1 cellular context compared by ENCODE assay signal in the genomic region with DNA sequence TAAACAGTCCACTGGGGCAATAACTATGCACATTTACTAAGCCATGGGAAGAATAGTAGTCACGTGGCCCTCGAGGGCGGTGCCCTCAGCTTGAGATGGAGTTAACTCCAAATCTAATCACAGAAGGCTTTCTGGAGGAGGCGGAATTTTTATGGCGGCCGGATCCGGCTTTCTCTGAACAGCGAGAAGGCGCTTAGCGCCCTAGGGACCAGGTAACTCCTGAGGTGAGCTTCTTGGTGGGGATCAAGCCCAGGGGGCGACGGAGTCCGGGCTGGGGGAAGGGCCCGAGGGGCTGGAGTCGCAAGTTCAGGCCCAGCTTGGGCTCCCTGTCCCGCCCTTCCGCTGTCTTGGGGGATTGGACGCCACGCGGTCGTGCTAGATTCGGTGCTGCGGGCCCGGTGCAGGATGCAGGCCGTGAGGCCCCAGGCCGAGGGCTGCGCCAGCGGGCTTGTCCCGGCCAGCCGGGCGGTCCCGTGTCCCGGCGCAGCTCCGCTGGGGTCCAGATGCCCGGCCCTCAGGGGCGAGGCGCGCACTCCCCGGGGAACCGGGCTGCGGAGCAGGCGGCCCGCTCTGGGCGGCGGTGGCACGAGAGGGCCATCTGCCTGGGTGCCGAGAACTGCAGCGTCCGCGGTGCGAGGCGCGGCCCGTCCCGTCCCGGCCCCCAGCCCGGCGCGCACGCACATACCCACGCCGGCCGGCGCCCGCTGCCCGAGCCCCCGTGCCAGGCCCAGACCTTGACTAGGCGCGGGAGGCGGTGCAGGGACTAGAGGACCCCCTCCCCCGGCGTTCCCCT.
TF ChIP-seq lines count a peak whose summit lies in the region.

No MANE protein-coding gene starts in this region.

TF ChIP-seq in H1, 55 proteins besides CTCF, POLR2A, EP300 and RAD21:
- TF ChIP-seq RBBP5 (IDR thresholded peaks at IDR 0.05; ENCODE audit: borderline replicate concordance, low read depth, low read length), result no peak; the same call in 1 of the 2 replicates
- TF ChIP-seq POLR2AphosphoS5 (IDR thresholded peaks at IDR 0.05; ENCODE audit: low read depth, low read length), result 0 out of 2 replicates have a peak, but pooled peaks have one; percentile 65
- no peak for TF ChIP-seq GABPA (IDR thresholded peaks at IDR 0.05; ENCODE audit: borderline replicate concordance, insufficient read depth, low read length)
- TF ChIP-seq, protein P1, sequence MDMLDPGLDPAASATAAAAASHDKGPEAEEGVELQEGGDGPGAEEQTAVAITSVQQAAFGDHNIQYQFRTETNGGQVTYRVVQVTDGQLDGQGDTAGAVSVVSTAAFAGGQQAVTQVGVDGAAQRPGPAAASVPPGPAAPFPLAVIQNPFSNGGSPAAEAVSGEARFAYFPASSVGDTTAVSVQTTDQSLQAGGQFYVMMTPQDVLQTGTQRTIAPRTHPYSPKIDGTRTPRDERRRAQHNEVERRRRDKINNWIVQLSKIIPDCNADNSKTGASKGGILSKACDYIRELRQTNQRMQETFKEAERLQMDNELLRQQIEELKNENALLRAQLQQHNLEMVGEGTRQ (IDR thresholded peaks at IDR 0.05; ENCODE audit: low read length), result peak; percentile 82
- no peak for TF ChIP-seq JUN (IDR thresholded peaks at IDR 0.05; ENCODE audit: low read depth, low read length)
- TF ChIP-seq, protein P2, sequence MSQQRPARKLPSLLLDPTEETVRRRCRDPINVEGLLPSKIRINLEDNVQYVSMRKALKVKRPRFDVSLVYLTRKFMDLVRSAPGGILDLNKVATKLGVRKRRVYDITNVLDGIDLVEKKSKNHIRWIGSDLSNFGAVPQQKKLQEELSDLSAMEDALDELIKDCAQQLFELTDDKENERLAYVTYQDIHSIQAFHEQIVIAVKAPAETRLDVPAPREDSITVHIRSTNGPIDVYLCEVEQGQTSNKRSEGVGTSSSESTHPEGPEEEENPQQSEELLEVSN (IDR thresholded peaks at IDR 0.05), result peak; percentile 76
- TF ChIP-seq, protein P3, sequence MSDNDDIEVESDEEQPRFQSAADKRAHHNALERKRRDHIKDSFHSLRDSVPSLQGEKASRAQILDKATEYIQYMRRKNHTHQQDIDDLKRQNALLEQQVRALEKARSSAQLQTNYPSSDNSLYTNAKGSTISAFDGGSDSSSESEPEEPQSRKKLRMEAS (IDR thresholded peaks at IDR 0.05), result peak; percentile 89
- TF ChIP-seq RNF2 (IDR thresholded peaks at IDR 0.05; ENCODE audit: borderline replicate concordance, low read depth, low read length, missing control alignments, poor library complexity, severe bottlenecking), result no peak
- peak; percentile 37 for TF ChIP-seq KDM4A (IDR thresholded peaks at IDR 0.05; ENCODE audit: low read depth, low read length, severe bottlenecking)
- TF ChIP-seq TAF7 (optimal IDR thresholded peaks at IDR 0.05; ENCODE audit: borderline replicate concordance, low read depth, low read length), result peak; percentile 62
- TF ChIP-seq GTF2F1 (IDR thresholded peaks at IDR 0.05; ENCODE audit: borderline replicate concordance, low read depth, low read length), result no peak
- TF ChIP-seq SIN3A (conservative IDR thresholded peaks at IDR 0.05 in 1 of 2, IDR thresholded peaks at IDR 0.05 in 1 of 2; ENCODE audit: low read depth in 1 of 2, low read length in 2 of 2), result peak in 1 of 2 experiments; percentile 65; a peak in 2 of 4 replicates
- peak; percentile 57 for TF ChIP-seq ASH2L (IDR thresholded peaks at IDR 0.05; ENCODE audit: low read length)
- no peak for TF ChIP-seq RFX5 (IDR thresholded peaks at IDR 0.05; ENCODE audit: borderline replicate concordance, low read depth, low read length)
- no peak for TF ChIP-seq NANOG (IDR thresholded peaks at IDR 0.05; ENCODE audit: insufficient read depth, low read depth, low read length, poor library complexity, severe bottlenecking)
- peak; percentile 57; the same call in 1 of the 2 replicates for TF ChIP-seq YY1 (IDR thresholded peaks at IDR 0.05; ENCODE audit: low read depth, low read length)
- TF ChIP-seq HDAC2 (IDR thresholded peaks at IDR 0.05; ENCODE audit: borderline replicate concordance in 1 of 2, low read depth in 2 of 2, low read length in 2 of 2), result no peak; a peak in 1 of 4 replicates
- no peak for TF ChIP-seq CTBP2 (IDR thresholded peaks at IDR 0.05; ENCODE audit: borderline replicate concordance, insufficient read depth, insufficient read length, low read length)
- TF ChIP-seq TBP (IDR thresholded peaks at IDR 0.05; ENCODE audit: low read depth, low read length), result peak; percentile 11; the same call in 1 of the 2 replicates
- no peak for TF ChIP-seq BCL11A (IDR thresholded peaks at IDR 0.05; ENCODE audit: low read depth in 2 of 2, low read length in 2 of 2)
- TF ChIP-seq, protein P4, sequence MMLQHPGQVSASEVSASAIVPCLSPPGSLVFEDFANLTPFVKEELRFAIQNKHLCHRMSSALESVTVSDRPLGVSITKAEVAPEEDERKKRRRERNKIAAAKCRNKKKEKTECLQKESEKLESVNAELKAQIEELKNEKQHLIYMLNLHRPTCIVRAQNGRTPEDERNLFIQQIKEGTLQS (IDR thresholded peaks at IDR 0.05; ENCODE audit: insufficient read depth, low read depth, low read length), result peak; percentile 57; the same call in 1 of the 2 replicates
- TF ChIP-seq SP1 (IDR thresholded peaks at IDR 0.05; ENCODE audit: low read depth, low read length), result no peak
- TF ChIP-seq KDM5A (IDR thresholded peaks at IDR 0.05; ENCODE audit: low read length), result no peak
- TF ChIP-seq TAF1 (IDR thresholded peaks at IDR 0.05; ENCODE audit: low read depth, low read length), result peak; percentile 74
- TF ChIP-seq PHF8 (conservative IDR thresholded peaks at IDR 0.05; ENCODE audit: low read depth, low read length), result peak; percentile 34; the same call in 1 of the 2 replicates
